In the genomic region with DNA sequence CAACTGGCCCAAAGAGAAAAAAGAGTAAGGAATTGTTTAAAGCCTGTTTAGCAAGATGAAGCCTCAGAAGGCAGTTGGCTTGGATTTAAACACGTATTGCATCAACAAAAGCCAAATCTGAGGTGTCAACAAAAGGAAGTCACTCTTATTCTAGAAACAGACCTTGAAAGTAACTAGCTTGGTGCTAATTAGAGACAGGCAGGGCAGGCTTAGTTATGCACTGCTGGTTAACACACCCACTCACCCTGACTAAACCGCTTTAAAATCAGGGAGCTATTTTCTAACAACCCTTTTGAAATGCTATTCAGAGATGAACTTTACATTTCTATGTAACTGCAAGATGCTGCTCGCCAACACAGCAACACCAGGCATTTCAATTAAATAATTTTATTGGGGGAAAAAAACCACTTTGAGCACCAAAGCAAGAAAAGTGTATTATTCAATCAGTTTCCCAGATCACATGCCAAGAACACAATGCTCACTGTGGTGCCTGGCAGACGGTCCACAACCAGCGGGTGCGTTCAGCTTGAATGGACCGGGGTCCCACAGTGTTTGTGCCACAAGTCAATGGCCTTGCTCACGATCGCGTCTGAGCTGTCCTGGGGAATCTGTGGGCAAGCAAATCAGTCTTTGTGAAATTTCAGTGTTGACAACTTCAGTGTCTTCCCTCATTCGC, we compare ENCODE assay signal across 8 cellular contexts. TPM values are rescaled to one million over a fixed set of nuclear protein-coding genes. Genes with fewer than 3 reads are reported as not detected.
A peak's percentile ranks its signal among the peaks of the same experiment; 100 is the strongest.
DNase-seq lines count a peak whose midpoint lies in the region; ATAC-seq and TF ChIP-seq lines count a peak whose summit lies in the region.

No MANE protein-coding gene starts in this region.

- H3K27me3 Mint-ChIP-seq in central memory CD8-positive, alpha-beta T cell = no peaks in the 10 kb centered on the region

- WGBS in SK-N-SH (ENCODE audit: low lambda C conversion rate) = 93% methylated on average over 11 of the region's 11 CpGs

- POLR2A ChIA-PET in SK-N-SH (lab: Yijun Ruan, JAX) = no interaction called here

- no peaks in the 10 kb centered on the region for H3K9me3 Mint-ChIP-seq in central memory CD8-positive, alpha-beta T cell
- no peaks in the 10 kb centered on the region for H3K9me3 Mint-ChIP-seq in stimulated activated effector memory CD8-positive, alpha-beta T cell treated with anti-CD3 and anti-CD28 coated beads, Interleukin-12 subunit alpha, Interleukin-12 subunit beta, amount 100 ng/mL, for 72 hours

- peaks cover 25 to 76% of the 10 kb centered on the region in 2 experiments for H3K36me3 ChIP-seq in SK-N-SH (replicated peaks in 1 of 2; ENCODE audit: control insufficient read depth in 1 of 2, insufficient read depth in 2 of 2, low read length in 1 of 2)
- H3K36me3 ChIP-seq in vagina = peaks cover 0 to 33% of the 10 kb centered on the region in 2 donors

- TF ChIP-seq EP300 in SK-N-SH (IDR thresholded peaks at IDR 0.05; ENCODE audit: borderline replicate concordance in 1 of 2, low read depth in 1 of 2, low read length in 1 of 2) = no peak

- peak overlapping the region; percentile 71; the same call in 1 of the 2 replicates for H3K4me2 ChIP-seq in SK-N-SH

- no peak overlapping the region for H2AFZ ChIP-seq in SK-N-SH (ENCODE audit: low read depth)

- peak overlapping the region in 1 of 2 experiments; percentile 82; a peak in 2 of 4 replicates for H3K27ac ChIP-seq in SK-N-SH (ENCODE audit: low read depth in 2 of 2, low read length in 1 of 2)
- no peak overlapping the region for H3K27ac ChIP-seq in vagina

- CTCF ChIA-PET in SK-N-SH (lab: Yijun Ruan, JAX) = interaction anchor here (0.9 kb wide), 1 partner anchor 393 kb away, joined by 4 read pairs; no protein-coding TSS in a partner anchor

- no peak overlapping the region for H3K9ac ChIP-seq in SK-N-SH

- H3K4me3 Mint-ChIP-seq in central memory CD8-positive, alpha-beta T cell = no peak overlapping the region
- no peak overlapping the region for H3K4me3 Mint-ChIP-seq in stimulated activated effector memory CD8-positive, alpha-beta T cell treated with anti-CD3 and anti-CD28 coated beads, Interleukin-12 subunit alpha, Interleukin-12 subunit beta, amount 100 ng/mL, for 72 hours

- H3K79me2 ChIP-seq in SK-N-SH (ENCODE audit: insufficient read depth) = no peaks in the 10 kb centered on the region

- peaks cover 38% of the 10 kb centered on the region for H3K36me3 Mint-ChIP-seq in central memory CD8-positive, alpha-beta T cell (ENCODE audit: insufficient read depth)
- peaks cover 52% of the 10 kb centered on the region for H3K36me3 Mint-ChIP-seq in stimulated activated effector memory CD8-positive, alpha-beta T cell treated with anti-CD3 and anti-CD28 coated beads, Interleukin-12 subunit alpha, Interleukin-12 subunit beta, amount 100 ng/mL, for 72 hours

- no peaks in the 10 kb centered on the region for H3K9me3 ChIP-seq in SK-N-SH
- no peaks in the 10 kb centered on the region for H3K9me3 ChIP-seq in vagina

- no peak for TF ChIP-seq RAD21 in SK-N-SH (IDR thresholded peaks at IDR 0.05; ENCODE audit: low read length)

- H3K27ac Mint-ChIP-seq in central memory CD8-positive, alpha-beta T cell (ENCODE audit: low read depth) = no peak overlapping the region
- peak overlapping the region; percentile 72 for H3K27ac Mint-ChIP-seq in stimulated activated effector memory CD8-positive, alpha-beta T cell treated with anti-CD3 and anti-CD28 coated beads, Interleukin-12 subunit alpha, Interleukin-12 subunit beta, amount 100 ng/mL, for 72 hours

- H3K4me1 ChIP-seq in SK-N-SH (ENCODE audit: control insufficient read depth in 1 of 2, insufficient read depth in 2 of 2, low read depth in 1 of 2, low read length in 1 of 2) (peaks cover 0 to 27% of the 10 kb centered on the region in 2 experiments; a peak in 3 of 4 replicates), vagina (peaks cover 14% of the 10 kb centered on the region)

- H3F3A ChIP-seq in SK-N-SH (replicated peaks; ENCODE audit: insufficient read depth) = peaks cover 16% of the 10 kb centered on the region

- H3K4me3 ChIP-seq in SK-N-SH (ENCODE audit: low read depth in 2 of 2, low read length in 1 of 2) (no peak overlapping the region), vagina (no peak overlapping the region)

- DNase-seq in SK-N-SH (no peak), LoVo (ENCODE audit: low spot score) (no peak), vagina (ENCODE audit: extremely low spot score in 2 of 2) (no peak), DMS53 (lab: John Stamatoyannopoulos, UW) (no peak)
- no peak for DNase-seq in central memory CD8-positive, alpha-beta T cell (ENCODE audit: low spot score in 2 of 2)
- peak in 1 of 2 donors; percentile 46 for DNase-seq in stimulated activated effector memory CD8-positive, alpha-beta T cell treated with anti-CD3 and anti-CD28 coated beads, Interleukin-12 subunit alpha, Interleukin-12 subunit beta, amount 100 ng/mL, for 72 hours (ENCODE audit: low spot score in 2 of 2)

- H3K4me1 Mint-ChIP-seq in central memory CD8-positive, alpha-beta T cell = peaks cover 29% of the 10 kb centered on the region
- H3K4me1 Mint-ChIP-seq in stimulated activated effector memory CD8-positive, alpha-beta T cell treated with anti-CD3 and anti-CD28 coated beads, Interleukin-12 subunit alpha, Interleukin-12 subunit beta, amount 100 ng/mL, for 72 hours = peaks cover 34% of the 10 kb centered on the region

- H4K20me1 ChIP-seq in SK-N-SH (ENCODE audit: insufficient read depth) = no peaks in the 10 kb centered on the region

- ATAC-seq in SK-N-SH treated with all-trans-retinoic acid at 6 μM for 48 hours (no peak), HG02938 (IDR thresholded peaks at IDR 0.05; ENCODE audit: unreplicated experiment) (peak; percentile 32)
- peak; percentile 24 for ATAC-seq in central memory CD8-positive, alpha-beta T cell (replicated peaks; ENCODE audit: extremely low read depth, poor library complexity, severe bottlenecking)
- no peak for ATAC-seq in stimulated activated effector memory CD8-positive, alpha-beta T cell treated with anti-CD3 and anti-CD28 coated beads, Interleukin-12 subunit alpha, Interleukin-12 subunit beta, amount 100 ng/mL, for 72 hours

- intact Hi-C loops in vagina (cut with DNase I) = no loop called here

- no peaks in the 10 kb centered on the region for H3K9me2 ChIP-seq in SK-N-SH

- no peak for TF ChIP-seq CTCF in SK-N-SH (IDR thresholded peaks at IDR 0.05)
- TF ChIP-seq CTCF in vagina (IDR thresholded peaks at IDR 0.05) = no peak

- TF ChIP-seq POLR2A in vagina (IDR thresholded peaks at IDR 0.05) = no peak

- H3K27me3 ChIP-seq in SK-N-SH (ENCODE audit: insufficient read depth) = no peaks in the 10 kb centered on the region
- no peaks in the 10 kb centered on the region for H3K27me3 ChIP-seq in vagina

TF ChIP-seq in SK-N-SH, 30 proteins besides CTCF, POLR2A, EP300 and RAD21 (continues in another document):
- TF ChIP-seq JUND (IDR thresholded peaks at IDR 0.05) (no peak), YY1 (IDR thresholded peaks at IDR 0.05; ENCODE audit: low read depth) (no peak), TEAD4 (IDR thresholded peaks at IDR 0.05; ENCODE audit: borderline replicate concordance, insufficient read depth) (no peak), SIN3A (IDR thresholded peaks at IDR 0.05; ENCODE audit: borderline replicate concordance, low read depth, low read length) (no peak), FOXM1 (IDR thresholded peaks at IDR 0.05; ENCODE audit: low read depth) (no peak), POLR2AphosphoS5 (IDR thresholded peaks at IDR 0.05; ENCODE audit: low read depth, low read length) (no peak)
- TF ChIP-seq, protein P1, sequence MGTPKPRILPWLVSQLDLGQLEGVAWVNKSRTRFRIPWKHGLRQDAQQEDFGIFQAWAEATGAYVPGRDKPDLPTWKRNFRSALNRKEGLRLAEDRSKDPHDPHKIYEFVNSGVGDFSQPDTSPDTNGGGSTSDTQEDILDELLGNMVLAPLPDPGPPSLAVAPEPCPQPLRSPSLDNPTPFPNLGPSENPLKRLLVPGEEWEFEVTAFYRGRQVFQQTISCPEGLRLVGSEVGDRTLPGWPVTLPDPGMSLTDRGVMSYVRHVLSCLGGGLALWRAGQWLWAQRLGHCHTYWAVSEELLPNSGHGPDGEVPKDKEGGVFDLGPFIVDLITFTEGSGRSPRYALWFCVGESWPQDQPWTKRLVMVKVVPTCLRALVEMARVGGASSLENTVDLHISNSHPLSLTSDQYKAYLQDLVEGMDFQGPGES (IDR thresholded peaks at IDR 0.05; ENCODE audit: low read depth, low read length) = no peak

TF ChIP-seq in SK-N-SH treated with all-trans-retinoic acid at 6 μM for 48 hours, 23 proteins besides CTCF, POLR2A, EP300 and RAD21:
- no peak for TF ChIP-seq ZNF70 (CRISPR knock-in tag; IDR thresholded peaks at IDR 0.05)
- no peak for TF ChIP-seq POU6F1 (CRISPR knock-in tag; IDR thresholded peaks at IDR 0.05; ENCODE audit: borderline replicate concordance, low read depth)
- no peak for TF ChIP-seq ESRRG (CRISPR knock-in tag; IDR thresholded peaks at IDR 0.05)

RNA-seq across cellular contexts. Expression of gene TBC1D7, which starts 23.6 kb away (rescaled TPM):
- 25.2 and 27.5 TPM in 2 replicates for polyA plus RNA-seq in SK-N-SH (2012; rRNA removed)
- polyA plus RNA-seq in SK-N-SH (2012; cell fraction: cytosol; rRNA removed) = 27.7 and 30.3 TPM in 2 replicates
- 22.8 and 24.5 TPM in 2 replicates for polyA plus RNA-seq in SK-N-SH (2012; cell fraction: nucleus; rRNA removed)
- 13.0 TPM for total RNA-seq in vagina

Comparison
In these comparisons a context has a peak if more than half of its experiments do, and no peak if none do; other contexts are left out.
1. ATAC-seq: peak in HG02938 (single experiment) and central memory CD8-positive, alpha-beta T cell (single experiment); none in SK-N-SH treated with all-trans-retinoic acid at 6 μM for 48 hours (single experiment) and stimulated activated effector memory CD8-positive, alpha-beta T cell treated with anti-CD3 and anti-CD28 coated beads, Interleukin-12 subunit alpha, Interleukin-12 subunit beta, amount 100 ng/mL, for 72 hours (single experiment).